Comparison of ENCODE assay signal across 1 cellular context in the genomic region with DNA sequence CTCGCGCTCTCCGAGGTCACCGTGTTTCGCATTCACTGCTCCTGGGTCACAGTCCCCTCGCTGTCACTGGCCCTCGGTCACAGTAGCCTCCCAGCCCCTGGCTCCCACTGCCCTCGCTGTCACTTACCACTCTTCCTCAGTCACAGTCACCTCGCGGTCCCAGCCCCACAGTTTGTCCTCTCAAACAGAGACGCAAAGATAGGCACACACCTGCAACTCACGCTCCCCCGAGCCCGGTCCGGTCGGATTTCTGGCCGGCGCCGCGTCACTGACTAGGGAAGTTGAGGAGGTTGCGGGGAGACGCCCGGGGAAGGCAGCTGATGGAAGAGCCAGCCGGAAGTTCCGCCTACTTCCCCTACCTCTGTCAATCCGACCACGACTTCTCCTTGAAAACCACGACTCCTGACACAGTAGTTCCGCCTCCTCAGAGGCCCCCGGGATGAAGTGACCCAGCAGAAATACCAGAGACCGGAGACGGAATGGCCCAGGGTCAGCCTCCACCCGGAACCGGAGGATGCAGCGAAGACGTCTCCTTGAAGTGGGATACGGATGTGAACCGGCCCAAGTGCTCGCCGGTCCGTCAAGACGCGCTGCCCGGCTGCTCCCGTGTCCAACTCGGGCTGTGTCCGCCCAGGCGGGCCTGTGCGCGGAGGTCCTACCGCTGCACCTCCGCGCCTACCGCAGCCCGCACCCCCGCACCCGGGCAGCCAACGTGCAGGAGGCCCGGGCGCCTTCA.
A peak's percentile ranks its signal among the peaks of the same experiment; 100 is the strongest.
TF ChIP-seq lines count a peak whose summit lies in the region.

A gene (minus strand): TSS at position 322 of the 736 bp plus-strand sequence. CDS start 17,195 bp downstream, outside the sequence.

TF ChIP-seq in GM12878, 131 proteins besides CTCF, POLR2A, EP300 and RAD21 (continued from another document and continues in another):
- TF ChIP-seq, protein P1, sequence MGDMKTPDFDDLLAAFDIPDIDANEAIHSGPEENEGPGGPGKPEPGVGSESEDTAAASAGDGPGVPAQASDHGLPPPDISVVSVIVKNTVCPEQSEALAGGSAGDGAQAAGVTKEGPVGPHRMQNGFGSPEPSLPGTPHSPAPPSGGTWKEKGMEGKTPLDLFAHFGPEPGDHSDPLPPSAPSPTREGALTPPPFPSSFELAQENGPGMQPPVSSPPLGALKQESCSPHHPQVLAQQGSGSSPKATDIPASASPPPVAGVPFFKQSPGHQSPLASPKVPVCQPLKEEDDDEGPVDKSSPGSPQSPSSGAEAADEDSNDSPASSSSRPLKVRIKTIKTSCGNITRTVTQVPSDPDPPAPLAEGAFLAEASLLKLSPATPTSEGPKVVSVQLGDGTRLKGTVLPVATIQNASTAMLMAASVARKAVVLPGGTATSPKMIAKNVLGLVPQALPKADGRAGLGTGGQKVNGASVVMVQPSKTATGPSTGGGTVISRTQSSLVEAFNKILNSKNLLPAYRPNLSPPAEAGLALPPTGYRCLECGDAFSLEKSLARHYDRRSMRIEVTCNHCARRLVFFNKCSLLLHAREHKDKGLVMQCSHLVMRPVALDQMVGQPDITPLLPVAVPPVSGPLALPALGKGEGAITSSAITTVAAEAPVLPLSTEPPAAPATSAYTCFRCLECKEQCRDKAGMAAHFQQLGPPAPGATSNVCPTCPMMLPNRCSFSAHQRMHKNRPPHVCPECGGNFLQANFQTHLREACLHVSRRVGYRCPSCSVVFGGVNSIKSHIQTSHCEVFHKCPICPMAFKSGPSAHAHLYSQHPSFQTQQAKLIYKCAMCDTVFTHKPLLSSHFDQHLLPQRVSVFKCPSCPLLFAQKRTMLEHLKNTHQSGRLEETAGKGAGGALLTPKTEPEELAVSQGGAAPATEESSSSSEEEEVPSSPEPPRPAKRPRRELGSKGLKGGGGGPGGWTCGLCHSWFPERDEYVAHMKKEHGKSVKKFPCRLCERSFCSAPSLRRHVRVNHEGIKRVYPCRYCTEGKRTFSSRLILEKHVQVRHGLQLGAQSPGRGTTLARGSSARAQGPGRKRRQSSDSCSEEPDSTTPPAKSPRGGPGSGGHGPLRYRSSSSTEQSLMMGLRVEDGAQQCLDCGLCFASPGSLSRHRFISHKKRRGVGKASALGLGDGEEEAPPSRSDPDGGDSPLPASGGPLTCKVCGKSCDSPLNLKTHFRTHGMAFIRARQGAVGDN (IDR thresholded peaks at IDR 0.05) = peak; percentile 64; the same call in 1 of the 2 replicates
- no peak for TF ChIP-seq RCOR1 (conservative IDR thresholded peaks at IDR 0.05; ENCODE audit: low read depth, low read length)
- TF ChIP-seq NRF1 (conservative IDR thresholded peaks at IDR 0.05; ENCODE audit: low read depth, low read length) = no peak
- TF ChIP-seq HDAC6 (IDR thresholded peaks at IDR 0.05; ENCODE audit: unreplicated experiment) = no peak
- TF ChIP-seq CBFB (IDR thresholded peaks at IDR 0.05; ENCODE audit: low read depth) = peak; percentile 83; the same call in 1 of the 2 replicates
- TF ChIP-seq HDAC2 (IDR thresholded peaks at IDR 0.05) = no peak
- TF ChIP-seq, protein P2, sequence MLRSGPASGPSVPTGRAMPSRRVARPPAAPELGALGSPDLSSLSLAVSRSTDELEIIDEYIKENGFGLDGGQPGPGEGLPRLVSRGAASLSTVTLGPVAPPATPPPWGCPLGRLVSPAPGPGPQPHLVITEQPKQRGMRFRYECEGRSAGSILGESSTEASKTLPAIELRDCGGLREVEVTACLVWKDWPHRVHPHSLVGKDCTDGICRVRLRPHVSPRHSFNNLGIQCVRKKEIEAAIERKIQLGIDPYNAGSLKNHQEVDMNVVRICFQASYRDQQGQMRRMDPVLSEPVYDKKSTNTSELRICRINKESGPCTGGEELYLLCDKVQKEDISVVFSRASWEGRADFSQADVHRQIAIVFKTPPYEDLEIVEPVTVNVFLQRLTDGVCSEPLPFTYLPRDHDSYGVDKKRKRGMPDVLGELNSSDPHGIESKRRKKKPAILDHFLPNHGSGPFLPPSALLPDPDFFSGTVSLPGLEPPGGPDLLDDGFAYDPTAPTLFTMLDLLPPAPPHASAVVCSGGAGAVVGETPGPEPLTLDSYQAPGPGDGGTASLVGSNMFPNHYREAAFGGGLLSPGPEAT (IDR thresholded peaks at IDR 0.05; ENCODE audit: low read depth) = peak; percentile 93
- peak; percentile 64 for TF ChIP-seq HCFC1 (IDR thresholded peaks at IDR 0.05; ENCODE audit: low read length)
- TF ChIP-seq TAF1 (IDR thresholded peaks at IDR 0.05; ENCODE audit: borderline replicate concordance, low read depth, low read length) = peak; percentile 80
- peak in 1 of 2 experiments; percentile 59; a peak in 1 of 4 replicates for TF ChIP-seq BHLHE40 (IDR thresholded peaks at IDR 0.05; ENCODE audit: borderline replicate concordance in 1 of 2, low read depth in 2 of 2, low read length in 1 of 2)
- TF ChIP-seq SMAD5 (IDR thresholded peaks at IDR 0.05; ENCODE audit: low read depth) = peak; percentile 91
- TF ChIP-seq MTA3 (IDR thresholded peaks at IDR 0.05; ENCODE audit: borderline replicate concordance, low read length) = no peak
- 0 out of 2 replicates have a peak, but pooled peaks have one; percentile 33 for TF ChIP-seq STAT1 (conservative IDR thresholded peaks at IDR 0.05)
- TF ChIP-seq IRF4 (IDR thresholded peaks at IDR 0.05; ENCODE audit: low read depth, low read length) = no peak
- no peak for TF ChIP-seq JUNB (IDR thresholded peaks at IDR 0.05)
- peak; percentile 83; the same call in 1 of the 2 replicates for TF ChIP-seq RB1 (IDR thresholded peaks at IDR 0.05; ENCODE audit: borderline replicate concordance)
- TF ChIP-seq, protein P3, sequence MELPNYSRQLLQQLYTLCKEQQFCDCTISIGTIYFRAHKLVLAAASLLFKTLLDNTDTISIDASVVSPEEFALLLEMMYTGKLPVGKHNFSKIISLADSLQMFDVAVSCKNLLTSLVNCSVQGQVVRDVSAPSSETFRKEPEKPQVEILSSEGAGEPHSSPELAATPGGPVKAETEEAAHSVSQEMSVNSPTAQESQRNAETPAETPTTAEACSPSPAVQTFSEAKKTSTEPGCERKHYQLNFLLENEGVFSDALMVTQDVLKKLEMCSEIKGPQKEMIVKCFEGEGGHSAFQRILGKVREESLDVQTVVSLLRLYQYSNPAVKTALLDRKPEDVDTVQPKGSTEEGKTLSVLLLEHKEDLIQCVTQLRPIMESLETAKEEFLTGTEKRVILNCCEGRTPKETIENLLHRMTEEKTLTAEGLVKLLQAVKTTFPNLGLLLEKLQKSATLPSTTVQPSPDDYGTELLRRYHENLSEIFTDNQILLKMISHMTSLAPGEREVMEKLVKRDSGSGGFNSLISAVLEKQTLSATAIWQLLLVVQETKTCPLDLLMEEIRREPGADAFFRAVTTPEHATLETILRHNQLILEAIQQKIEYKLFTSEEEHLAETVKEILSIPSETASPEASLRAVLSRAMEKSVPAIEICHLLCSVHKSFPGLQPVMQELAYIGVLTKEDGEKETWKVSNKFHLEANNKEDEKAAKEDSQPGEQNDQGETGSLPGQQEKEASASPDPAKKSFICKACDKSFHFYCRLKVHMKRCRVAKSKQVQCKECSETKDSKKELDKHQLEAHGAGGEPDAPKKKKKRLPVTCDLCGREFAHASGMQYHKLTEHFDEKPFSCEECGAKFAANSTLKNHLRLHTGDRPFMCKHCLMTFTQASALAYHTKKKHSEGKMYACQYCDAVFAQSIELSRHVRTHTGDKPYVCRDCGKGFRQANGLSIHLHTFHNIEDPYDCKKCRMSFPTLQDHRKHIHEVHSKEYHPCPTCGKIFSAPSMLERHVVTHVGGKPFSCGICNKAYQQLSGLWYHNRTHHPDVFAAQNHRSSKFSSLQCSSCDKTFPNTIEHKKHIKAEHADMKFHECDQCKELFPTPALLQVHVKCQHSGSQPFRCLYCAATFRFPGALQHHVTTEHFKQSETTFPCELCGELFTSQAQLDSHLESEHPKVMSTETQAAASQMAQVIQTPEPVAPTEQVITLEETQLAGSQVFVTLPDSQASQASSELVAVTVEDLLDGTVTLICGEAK (IDR thresholded peaks at IDR 0.05; ENCODE audit: borderline replicate concordance) = peak; percentile 98
- TF ChIP-seq SREBF1 (IDR thresholded peaks at IDR 0.05; ENCODE audit: low read length) = 0 out of 2 replicates have a peak, but pooled peaks have one; percentile 35
- peak; percentile 91 for TF ChIP-seq GATAD2B (conservative IDR thresholded peaks at IDR 0.05; ENCODE audit: low read depth)
- TF ChIP-seq, protein P4, sequence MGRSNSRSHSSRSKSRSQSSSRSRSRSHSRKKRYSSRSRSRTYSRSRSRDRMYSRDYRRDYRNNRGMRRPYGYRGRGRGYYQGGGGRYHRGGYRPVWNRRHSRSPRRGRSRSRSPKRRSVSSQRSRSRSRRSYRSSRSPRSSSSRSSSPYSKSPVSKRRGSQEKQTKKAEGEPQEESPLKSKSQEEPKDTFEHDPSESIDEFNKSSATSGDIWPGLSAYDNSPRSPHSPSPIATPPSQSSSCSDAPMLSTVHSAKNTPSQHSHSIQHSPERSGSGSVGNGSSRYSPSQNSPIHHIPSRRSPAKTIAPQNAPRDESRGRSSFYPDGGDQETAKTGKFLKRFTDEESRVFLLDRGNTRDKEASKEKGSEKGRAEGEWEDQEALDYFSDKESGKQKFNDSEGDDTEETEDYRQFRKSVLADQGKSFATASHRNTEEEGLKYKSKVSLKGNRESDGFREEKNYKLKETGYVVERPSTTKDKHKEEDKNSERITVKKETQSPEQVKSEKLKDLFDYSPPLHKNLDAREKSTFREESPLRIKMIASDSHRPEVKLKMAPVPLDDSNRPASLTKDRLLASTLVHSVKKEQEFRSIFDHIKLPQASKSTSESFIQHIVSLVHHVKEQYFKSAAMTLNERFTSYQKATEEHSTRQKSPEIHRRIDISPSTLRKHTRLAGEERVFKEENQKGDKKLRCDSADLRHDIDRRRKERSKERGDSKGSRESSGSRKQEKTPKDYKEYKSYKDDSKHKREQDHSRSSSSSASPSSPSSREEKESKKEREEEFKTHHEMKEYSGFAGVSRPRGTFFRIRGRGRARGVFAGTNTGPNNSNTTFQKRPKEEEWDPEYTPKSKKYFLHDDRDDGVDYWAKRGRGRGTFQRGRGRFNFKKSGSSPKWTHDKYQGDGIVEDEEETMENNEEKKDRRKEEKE (IDR thresholded peaks at IDR 0.05) = no peak
- TF ChIP-seq ASH2L (IDR thresholded peaks at IDR 0.05; ENCODE audit: borderline replicate concordance, low read depth) = 0 out of 2 replicates have a peak, but pooled peaks have one; percentile 22
- TF ChIP-seq, protein P5, sequence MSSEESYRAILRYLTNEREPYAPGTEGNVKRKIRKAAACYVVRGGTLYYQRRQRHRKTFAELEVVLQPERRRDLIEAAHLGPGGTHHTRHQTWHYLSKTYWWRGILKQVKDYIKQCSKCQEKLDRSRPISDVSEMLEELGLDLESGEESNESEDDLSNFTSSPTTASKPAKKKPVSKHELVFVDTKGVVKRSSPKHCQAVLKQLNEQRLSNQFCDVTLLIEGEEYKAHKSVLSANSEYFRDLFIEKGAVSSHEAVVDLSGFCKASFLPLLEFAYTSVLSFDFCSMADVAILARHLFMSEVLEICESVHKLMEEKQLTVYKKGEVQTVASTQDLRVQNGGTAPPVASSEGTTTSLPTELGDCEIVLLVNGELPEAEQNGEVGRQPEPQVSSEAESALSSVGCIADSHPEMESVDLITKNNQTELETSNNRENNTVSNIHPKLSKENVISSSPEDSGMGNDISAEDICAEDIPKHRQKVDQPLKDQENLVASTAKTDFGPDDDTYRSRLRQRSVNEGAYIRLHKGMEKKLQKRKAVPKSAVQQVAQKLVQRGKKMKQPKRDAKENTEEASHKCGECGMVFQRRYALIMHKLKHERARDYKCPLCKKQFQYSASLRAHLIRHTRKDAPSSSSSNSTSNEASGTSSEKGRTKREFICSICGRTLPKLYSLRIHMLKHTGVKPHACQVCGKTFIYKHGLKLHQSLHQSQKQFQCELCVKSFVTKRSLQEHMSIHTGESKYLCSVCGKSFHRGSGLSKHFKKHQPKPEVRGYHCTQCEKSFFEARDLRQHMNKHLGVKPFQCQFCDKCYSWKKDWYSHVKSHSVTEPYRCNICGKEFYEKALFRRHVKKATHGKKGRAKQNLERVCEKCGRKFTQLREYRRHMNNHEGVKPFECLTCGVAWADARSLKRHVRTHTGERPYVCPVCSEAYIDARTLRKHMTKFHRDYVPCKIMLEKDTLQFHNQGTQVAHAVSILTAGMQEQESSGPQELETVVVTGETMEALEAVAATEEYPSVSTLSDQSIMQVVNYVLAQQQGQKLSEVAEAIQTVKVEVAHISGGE (CRISPR knock-in tag; IDR thresholded peaks at IDR 0.05) = peak; percentile 86
- TF ChIP-seq, protein P6, sequence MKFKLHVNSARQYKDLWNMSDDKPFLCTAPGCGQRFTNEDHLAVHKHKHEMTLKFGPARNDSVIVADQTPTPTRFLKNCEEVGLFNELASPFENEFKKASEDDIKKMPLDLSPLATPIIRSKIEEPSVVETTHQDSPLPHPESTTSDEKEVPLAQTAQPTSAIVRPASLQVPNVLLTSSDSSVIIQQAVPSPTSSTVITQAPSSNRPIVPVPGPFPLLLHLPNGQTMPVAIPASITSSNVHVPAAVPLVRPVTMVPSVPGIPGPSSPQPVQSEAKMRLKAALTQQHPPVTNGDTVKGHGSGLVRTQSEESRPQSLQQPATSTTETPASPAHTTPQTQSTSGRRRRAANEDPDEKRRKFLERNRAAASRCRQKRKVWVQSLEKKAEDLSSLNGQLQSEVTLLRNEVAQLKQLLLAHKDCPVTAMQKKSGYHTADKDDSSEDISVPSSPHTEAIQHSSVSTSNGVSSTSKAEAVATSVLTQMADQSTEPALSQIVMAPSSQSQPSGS (IDR thresholded peaks at IDR 0.05; ENCODE audit: low read length) = no peak
- TF ChIP-seq, protein P7, sequence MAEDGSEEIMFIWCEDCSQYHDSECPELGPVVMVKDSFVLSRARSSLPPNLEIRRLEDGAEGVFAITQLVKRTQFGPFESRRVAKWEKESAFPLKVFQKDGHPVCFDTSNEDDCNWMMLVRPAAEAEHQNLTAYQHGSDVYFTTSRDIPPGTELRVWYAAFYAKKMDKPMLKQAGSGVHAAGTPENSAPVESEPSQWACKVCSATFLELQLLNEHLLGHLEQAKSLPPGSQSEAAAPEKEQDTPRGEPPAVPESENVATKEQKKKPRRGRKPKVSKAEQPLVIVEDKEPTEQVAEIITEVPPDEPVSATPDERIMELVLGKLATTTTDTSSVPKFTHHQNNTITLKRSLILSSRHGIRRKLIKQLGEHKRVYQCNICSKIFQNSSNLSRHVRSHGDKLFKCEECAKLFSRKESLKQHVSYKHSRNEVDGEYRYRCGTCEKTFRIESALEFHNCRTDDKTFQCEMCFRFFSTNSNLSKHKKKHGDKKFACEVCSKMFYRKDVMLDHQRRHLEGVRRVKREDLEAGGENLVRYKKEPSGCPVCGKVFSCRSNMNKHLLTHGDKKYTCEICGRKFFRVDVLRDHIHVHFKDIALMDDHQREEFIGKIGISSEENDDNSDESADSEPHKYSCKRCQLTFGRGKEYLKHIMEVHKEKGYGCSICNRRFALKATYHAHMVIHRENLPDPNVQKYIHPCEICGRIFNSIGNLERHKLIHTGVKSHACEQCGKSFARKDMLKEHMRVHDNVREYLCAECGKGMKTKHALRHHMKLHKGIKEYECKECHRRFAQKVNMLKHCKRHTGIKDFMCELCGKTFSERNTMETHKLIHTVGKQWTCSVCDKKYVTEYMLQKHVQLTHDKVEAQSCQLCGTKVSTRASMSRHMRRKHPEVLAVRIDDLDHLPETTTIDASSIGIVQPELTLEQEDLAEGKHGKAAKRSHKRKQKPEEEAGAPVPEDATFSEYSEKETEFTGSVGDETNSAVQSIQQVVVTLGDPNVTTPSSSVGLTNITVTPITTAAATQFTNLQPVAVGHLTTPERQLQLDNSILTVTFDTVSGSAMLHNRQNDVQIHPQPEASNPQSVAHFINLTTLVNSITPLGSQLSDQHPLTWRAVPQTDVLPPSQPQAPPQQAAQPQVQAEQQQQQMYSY (CRISPR knock-in tag; IDR thresholded peaks at IDR 0.05) = no peak
- peak; percentile 84 for TF ChIP-seq CREM (IDR thresholded peaks at IDR 0.05; ENCODE audit: low read depth)
- TF ChIP-seq JUND (IDR thresholded peaks at IDR 0.05; ENCODE audit: low read depth, low read length) = no peak
- TF ChIP-seq TCF3 (IDR thresholded peaks at IDR 0.05; ENCODE audit: borderline replicate concordance, insufficient read depth, low read depth, low read length) = peak; percentile 15; the same call in 1 of the 2 replicates
- TF ChIP-seq NFIC (IDR thresholded peaks at IDR 0.05; ENCODE audit: low read depth, low read length) = no peak
- TF ChIP-seq CHD1 (IDR thresholded peaks at IDR 0.05; ENCODE audit: low read depth, low read length) = no peak
- TF ChIP-seq DPF2 (IDR thresholded peaks at IDR 0.05) = peak; percentile 89
- TF ChIP-seq LARP7 (IDR thresholded peaks at IDR 0.05) = peak; percentile 93
